Comparison of ENCODE assay signal across 11 cellular contexts in the genomic region with DNA sequence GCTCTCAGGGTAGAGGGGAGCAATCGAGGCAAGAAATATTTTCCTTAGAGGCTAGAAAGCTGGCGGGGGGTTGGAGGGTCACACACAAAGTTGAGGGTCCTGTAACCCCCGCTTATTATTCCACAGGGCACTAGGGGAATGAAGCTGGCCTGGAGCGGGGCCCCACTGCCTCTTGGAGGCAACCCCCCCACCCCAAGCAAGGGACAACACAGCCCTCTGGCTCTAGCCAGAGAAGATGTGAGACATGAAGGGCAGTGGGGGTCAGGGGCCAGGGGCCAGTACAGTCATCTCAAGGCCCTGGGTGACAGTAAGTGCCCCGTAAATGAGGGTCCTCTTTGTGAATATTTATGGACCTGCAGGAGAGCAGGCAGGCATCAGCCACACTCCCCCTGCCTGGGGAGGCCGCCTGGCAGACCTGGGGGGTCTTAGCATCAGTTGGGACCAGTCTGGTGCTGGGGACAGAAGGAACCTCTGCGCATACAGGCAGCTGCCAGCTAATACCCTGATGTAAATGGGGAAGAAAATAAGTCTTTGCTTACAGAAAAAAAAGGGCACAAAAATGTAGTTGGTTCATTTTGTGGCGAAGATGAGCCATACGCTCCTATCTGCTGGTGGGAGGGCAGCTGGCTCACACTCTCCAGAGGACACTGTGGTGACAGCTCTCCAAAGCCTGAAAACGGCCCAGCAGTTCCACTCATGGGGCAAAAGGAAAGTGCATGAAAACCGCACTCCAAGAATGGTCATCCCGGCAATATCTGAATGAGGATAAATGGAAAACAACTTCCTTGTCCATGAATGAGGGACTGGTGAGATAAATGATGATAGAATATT. TPM values are rescaled to one million over a fixed set of nuclear protein-coding genes. Genes with fewer than 3 reads are reported as not detected.
A peak's percentile ranks its signal among the peaks of the same experiment; 100 is the strongest.
DNase-seq lines count a peak whose midpoint lies in the region; ATAC-seq, FAIRE-seq and TF ChIP-seq lines count a peak whose summit lies in the region.
"Had no signal": no experiment of that assay in that cellular context is flagged by ENCODE, and none has a peak within 500 bp of the region (broad histone marks: within the 10 kb centered on the region; RNA-seq: fewer than 3 reads in every experiment).

No MANE protein-coding gene starts in this region.

- intact Hi-C loops in posterior vena cava (cut with DNase I), result loop anchor here in 1 of 2 donors (10.0 kb wide), 1 partner anchor 279 kb away; no protein-coding TSS in a partner anchor

- H3K4me1 ChIP-seq in CD4-positive, CD25-positive, alpha-beta regulatory T cell (ENCODE audit: control insufficient read depth, insufficient read depth, low read length, poor library complexity, severe bottlenecking), result peaks cover 13% of the 10 kb centered on the region
- peaks cover 17% of the 10 kb centered on the region for H3K4me1 ChIP-seq in astrocyte (ENCODE audit: insufficient read depth, low read length)
- H3K4me1 ChIP-seq: parathyroid adenoma had no signal

- H3K9me3 ChIP-seq in CD4-positive, CD25-positive, alpha-beta regulatory T cell (ENCODE audit: control insufficient read depth in 2 of 2, low read length in 2 of 2), result no peaks in the 10 kb centered on the region
- H3K9me3 ChIP-seq in astrocyte (ENCODE audit: insufficient read depth, low read depth, low read length), result no peaks in the 10 kb centered on the region

- peak in 1 of 3 donors; percentile 11 for DNase-seq in CD4-positive, CD25-positive, alpha-beta regulatory T cell
- DNase-seq in LHCN-M2 (ENCODE audit: low read depth) (peak; percentile 57), astrocyte (ENCODE audit: low read depth) (no peak), posterior vena cava (ENCODE audit: low spot score) (peak; percentile 65), frontal cortex (ENCODE audit: low spot score in 2 of 2) (no peak), cerebellar cortex (ENCODE audit: low spot score) (no peak), NCI-H1417 (lab: John Stamatoyannopoulos, UW) (no peak), UCSD-AML1 (lab: John Stamatoyannopoulos, UW; ENCODE audit: unreplicated experiment) (no peak)
- DNase-seq: foreskin melanocyte had no signal

- peaks cover 8 to 24% (median 19%) of the 10 kb centered on the region in 4 donors for H3K4me1 Mint-ChIP-seq in CD4-positive, CD25-positive, alpha-beta regulatory T cell
- peaks cover 33% of the 10 kb centered on the region for H3K4me1 Mint-ChIP-seq in astrocyte (ENCODE audit: low read depth, unreplicated experiment)

- no peak overlapping the region for H3K4me2 ChIP-seq in astrocyte (ENCODE audit: low read length)

- no peaks in the 10 kb centered on the region for H3K27me3 ChIP-seq in CD4-positive, CD25-positive, alpha-beta regulatory T cell (ENCODE audit: control insufficient read depth, insufficient read depth, low read length)
- no peaks in the 10 kb centered on the region for H3K27me3 ChIP-seq in astrocyte (ENCODE audit: insufficient read depth, low read length)

- H4K20me1 ChIP-seq in astrocyte (ENCODE audit: insufficient read depth, low read length), result peaks cover 8% of the 10 kb centered on the region

- no peak for FAIRE-seq in astrocyte (lab: Jason Lieb, UNC)
- FAIRE-seq in frontal cortex (lab: Jason Lieb, UNC), result no peak
- FAIRE-seq: H54 had no signal

- H3K27ac ChIP-seq in CD4-positive, CD25-positive, alpha-beta regulatory T cell (ENCODE audit: insufficient read depth, low read length, poor library complexity, severe bottlenecking), result no peak overlapping the region
- no peak overlapping the region for H3K27ac ChIP-seq in astrocyte (ENCODE audit: low read depth, low read length)
- H3K27ac ChIP-seq: parathyroid adenoma had no signal

- H3K36me3 Mint-ChIP-seq in CD4-positive, CD25-positive, alpha-beta regulatory T cell, result peaks cover 11% of the 10 kb centered on the region
- no peaks in the 10 kb centered on the region for H3K36me3 Mint-ChIP-seq in astrocyte (ENCODE audit: low read depth, unreplicated experiment)

- peak overlapping the region; percentile 65 for H3K4me3 ChIP-seq in CD4-positive, CD25-positive, alpha-beta regulatory T cell (ENCODE audit: low read depth, low read length)
- H3K4me3 ChIP-seq in astrocyte (ENCODE audit: insufficient read depth, low read depth, low read length), result no peak overlapping the region

- no peaks in the 10 kb centered on the region for H3K27me3 Mint-ChIP-seq in CD4-positive, CD25-positive, alpha-beta regulatory T cell
- H3K27me3 Mint-ChIP-seq in astrocyte (ENCODE audit: low read depth, unreplicated experiment), result no peaks in the 10 kb centered on the region

- no peaks in the 10 kb centered on the region for H3K79me2 ChIP-seq in astrocyte (ENCODE audit: insufficient read depth, low read length)

- H3K27ac Mint-ChIP-seq in CD4-positive, CD25-positive, alpha-beta regulatory T cell, result peak overlapping the region; percentile 69 to 87 (median 82)
- H3K27ac Mint-ChIP-seq in astrocyte (ENCODE audit: unreplicated experiment), result peak overlapping the region; percentile 34

- no peak overlapping the region for H3K9ac ChIP-seq in astrocyte (ENCODE audit: low read length)
- H3K9ac ChIP-seq: parathyroid adenoma had no signal

- no peak overlapping the region for H2AFZ ChIP-seq in astrocyte (ENCODE audit: low read depth, low read length)
- H2AFZ ChIP-seq: parathyroid adenoma had no signal

- peak in 1 of 2 donors; percentile 35 for ATAC-seq in CD4-positive, CD25-positive, alpha-beta regulatory T cell (ENCODE audit: low read depth in 2 of 2)

- H3K4me3 Mint-ChIP-seq in CD4-positive, CD25-positive, alpha-beta regulatory T cell, result peak overlapping the region; percentile 36 to 49 (median 41)
- peak overlapping the region; percentile 40 for H3K4me3 Mint-ChIP-seq in astrocyte (ENCODE audit: unreplicated experiment)

- H3K36me3 ChIP-seq in CD4-positive, CD25-positive, alpha-beta regulatory T cell (ENCODE audit: control insufficient read depth, insufficient read depth, low read length), result peaks cover 7% of the 10 kb centered on the region
- no peaks in the 10 kb centered on the region for H3K36me3 ChIP-seq in astrocyte (ENCODE audit: insufficient read depth, low read length)

- no peaks in the 10 kb centered on the region for H3K9me3 Mint-ChIP-seq in CD4-positive, CD25-positive, alpha-beta regulatory T cell
- H3K9me3 Mint-ChIP-seq in astrocyte (ENCODE audit: unreplicated experiment), result peaks cover 2% of the 10 kb centered on the region

- no peak for TF ChIP-seq CTCF in astrocyte (IDR thresholded peaks at IDR 0.05; ENCODE audit: insufficient read depth, low read depth, low read length)

RNA-seq across cellular contexts. Expression of a gene that starts 21.9 kb away (rescaled TPM):
- total RNA-seq in CD4-positive, CD25-positive, alpha-beta regulatory T cell, result 19.1 TPM
- 1 to 10 TPM; 2.1 to 3.4 (median 2.9) TPM for polyA plus RNA-seq in CD4-positive, CD25-positive, alpha-beta regulatory T cell
- total RNA-seq in LHCN-M2 (2014; rRNA removed) (3.7 and 4.1 TPM in 2 replicates), astrocyte (7.2 and 7.3 TPM in 2 replicates), posterior vena cava (1 to 10 TPM; 4.5 TPM), frontal cortex (2.0 TPM)
- polyA plus RNA-seq in LHCN-M2 (2012), result 3.5 TPM

RNA-seq across cellular contexts. Expression of a gene that starts 42.7 kb away (rescaled TPM):
- total RNA-seq in CD4-positive, CD25-positive, alpha-beta regulatory T cell, result 132 TPM
- 100 to 1,000 TPM; 134 to 147 (median 146) TPM for polyA plus RNA-seq in CD4-positive, CD25-positive, alpha-beta regulatory T cell
- total RNA-seq in LHCN-M2 (2014; rRNA removed) (98.2 and 99.3 TPM in 2 replicates), astrocyte (59.4 and 62.7 TPM in 2 replicates), posterior vena cava (10 to 100 TPM; 44.8 to 46.6 TPM), frontal cortex (31.0 TPM)
- polyA plus RNA-seq in LHCN-M2 (2012), result 36.6 TPM

Comparison
In these comparisons a context has a peak if more than half of its experiments do, and no peak if none do; other contexts are left out.
1. DNase-seq: peak in LHCN-M2 (single experiment) and posterior vena cava (single experiment); none in astrocyte (single experiment), frontal cortex (0 of 2), cerebellar cortex (single experiment), NCI-H1417 (0 of 3) and UCSD-AML1 (single experiment).